In genomic region chr11:13465909-13466371, GRCh38 we compare ENCODE assay signal across 8 cellular contexts. TPM values are rescaled to one million over a fixed set of nuclear protein-coding genes. Genes with fewer than 3 reads are reported as not detected.
DNase-seq lines count a peak whose midpoint lies in the region; ATAC-seq and TF ChIP-seq lines count a peak whose summit lies in the region.

No MANE protein-coding gene starts in this region.

- intact Hi-C loops in CD4-positive, alpha-beta memory T cell (cut with micrococcal nuclease) = loop anchor here (2.0 to 10.0 kb wide), 3 partner anchors 501 to 1621 kb away; partner anchors contain the start of genes RRAS2 and USP47

- no CpG with 5 or more reads among the region's 6 CpGs for WGBS in H9 (ENCODE audit: extremely low coverage, insufficient read length, low lambda C conversion rate)

- H3K4me3 ChIP-seq in CD4-positive, alpha-beta memory T cell (ENCODE audit: low read length in 2 of 2) = no peak overlapping the region
- peak overlapping the region in 1 of 3 donors; percentile 38 for H3K4me3 ChIP-seq in skeletal muscle tissue (ENCODE audit: low read length in 3 of 3)

- no peak overlapping the region for H2AFZ ChIP-seq in H9 (ENCODE audit: low read length)

- no peak overlapping the region for H3K23ac ChIP-seq in H9 (ENCODE audit: insufficient read length, low read depth, low read length)

- H2BK15ac ChIP-seq in H9 (ENCODE audit: low read depth, low read length) = no peak overlapping the region

- peaks cover 24% of the 10 kb centered on the region for H3K4me1 ChIP-seq in CD4-positive, alpha-beta memory T cell (ENCODE audit: insufficient read depth, low read length)
- H3K4me1 ChIP-seq in H9 (ENCODE audit: insufficient read depth, low read length) (no peaks in the 10 kb centered on the region; the same call in 1 of the 2 replicates), skeletal muscle tissue (ENCODE audit: control insufficient read depth in 3 of 3, insufficient read depth in 3 of 3, low read length in 3 of 3) (peaks cover 10 to 14% (median 12%) of the 10 kb centered on the region in 3 donors)

- CTCF ChIA-PET in CD4-positive, alpha-beta memory T cell (lab: Charles Lee; ENCODE audit: partially characterized antibody) = interaction anchor here (0.9 to 4.6 kb wide), 10 partner anchors 8 to 501 kb away, joined by 3 to 38 read pairs (median 4); no protein-coding TSS in a partner anchor

- H2BK12ac ChIP-seq in H9 (ENCODE audit: insufficient read length, low read depth, low read length) = no peak overlapping the region

- no peak overlapping the region for H3K18ac ChIP-seq in H9 (ENCODE audit: insufficient read length, low read depth, low read length)

- H3K4ac ChIP-seq in H9 (ENCODE audit: low read depth, low read length) = no peak overlapping the region

- no peak overlapping the region for H3K4me3 Mint-ChIP-seq in CD4-positive, alpha-beta memory T cell
- H3K4me3 Mint-ChIP-seq in H9 = no peak overlapping the region; a peak in 1 of 5 replicates

- peak; percentile 70 for TF ChIP-seq CTCF in H9 (conservative IDR thresholded peaks at IDR 0.05)

- no peak overlapping the region for H2BK20ac ChIP-seq in H9 (ENCODE audit: low read depth, low read length, poor library complexity, severe bottlenecking)

- no peak overlapping the region for H3K27ac Mint-ChIP-seq in CD4-positive, alpha-beta memory T cell
- H3K27ac Mint-ChIP-seq in H9 = no peak overlapping the region

- no peaks in the 10 kb centered on the region for H3K36me3 ChIP-seq in CD4-positive, alpha-beta memory T cell (ENCODE audit: insufficient read depth, low read length)
- no peaks in the 10 kb centered on the region for H3K36me3 ChIP-seq in skeletal muscle tissue (ENCODE audit: control insufficient read depth in 3 of 3, insufficient read depth in 3 of 3, low read length in 3 of 3)

- no peak overlapping the region for H3K27ac ChIP-seq in CD4-positive, alpha-beta memory T cell (ENCODE audit: low read depth, low read length)
- H3K27ac ChIP-seq in H9 (ENCODE audit: insufficient read length, low read depth, low read length) (no peak overlapping the region), skeletal muscle tissue (ENCODE audit: low read depth, low read length) (no peak overlapping the region)

- no peak overlapping the region for H3K9ac ChIP-seq in H9 (ENCODE audit: extremely low read depth, insufficient read length, low read length)
- peak overlapping the region in 2 of 3 donors; percentile 18 to 58 for H3K9ac ChIP-seq in skeletal muscle tissue (ENCODE audit: low read depth in 1 of 3, low read length in 3 of 3)

- DNase-seq in CD4-positive, alpha-beta memory T cell = peak in 4 of 5 donors; percentile 9 to 30 (median 23)
- DNase-seq in H9 = no peak
- DNase-seq in RKO (ENCODE audit: low spot score) = peak; percentile 80
- peak; percentile 63 for DNase-seq in fibroblast of peridontal ligament (ENCODE audit: extremely low read depth)
- DNase-seq in stimulated activated CD8-positive, alpha-beta memory T cell treated with anti-CD3 and anti-CD28 coated beads, Interleukin-4, amount 100 ng/mL, for 48 hours = no peak
- no peak for DNase-seq in activated CD4-positive, alpha-beta T cell treated with anti-CD3 and anti-CD28 coated beads, Interleukin-2, amount 50 U/mL, for 48 hours

- no peak overlapping the region for H3K14ac ChIP-seq in H9 (ENCODE audit: insufficient read depth, low read length)

- no peak overlapping the region for H3T11ph ChIP-seq in H9 (ENCODE audit: low read length)

- no peaks in the 10 kb centered on the region for H4K20me1 ChIP-seq in H9 (ENCODE audit: control insufficient read depth, insufficient read depth, insufficient read length)

- no peak for ATAC-seq in GM21526 (IDR thresholded peaks at IDR 0.05; ENCODE audit: low FRiP score, unreplicated experiment)

- no peaks in the 10 kb centered on the region for H3K79me1 ChIP-seq in H9 (ENCODE audit: insufficient read depth, low read depth, low read length, poor library complexity, severe bottlenecking)

- no peak overlapping the region for H4K5ac ChIP-seq in H9 (ENCODE audit: insufficient read length, low read depth, low read length)

- H3K79me2 ChIP-seq in H9 (ENCODE audit: insufficient read depth, low read length) = no peaks in the 10 kb centered on the region

- H4K8ac ChIP-seq in H9 (replicated peaks; ENCODE audit: insufficient read length, low read depth, low read length) = no peak overlapping the region

- H3K4me2 ChIP-seq in H9 (ENCODE audit: insufficient read depth, insufficient read length, low read length) = no peak overlapping the region

- peaks cover 7% of the 10 kb centered on the region for H3K23me2 ChIP-seq in H9 (ENCODE audit: insufficient read length, low read depth, low read length, poor library complexity, severe bottlenecking)

- H3K4me1 Mint-ChIP-seq in CD4-positive, alpha-beta memory T cell = peaks cover 19 to 37% (median 27%) of the 10 kb centered on the region in 4 donors
- peaks cover 20 to 23% of the 10 kb centered on the region in 2 experiments for H3K4me1 Mint-ChIP-seq in H9

- peaks cover 0 to 13% of the 10 kb centered on the region in 2 donors for H3K36me3 Mint-ChIP-seq in CD4-positive, alpha-beta memory T cell
- H3K36me3 Mint-ChIP-seq in H9 (ENCODE audit: insufficient read depth in 1 of 3, low read depth in 3 of 3) = no peaks in the 10 kb centered on the region

- no peak overlapping the region for H4K91ac ChIP-seq in H9 (ENCODE audit: insufficient read length, low read depth, low read length)

- no peak overlapping the region for H2BK120ac ChIP-seq in H9 (ENCODE audit: low read depth, low read length, poor library complexity, severe bottlenecking)

- peaks cover 5 to 8% of the 10 kb centered on the region in 2 donors for H3K27me3 Mint-ChIP-seq in CD4-positive, alpha-beta memory T cell
- H3K27me3 Mint-ChIP-seq in H9 (ENCODE audit: low read depth) = no peaks in the 10 kb centered on the region; the same call in 1 of the 2 replicates

- POLR2A ChIA-PET in CD4-positive, alpha-beta memory T cell (lab: Charles Lee; ENCODE audit: partially characterized antibody) = interaction anchor here (0.7 kb wide), 1 partner anchor 190 kb away, joined by 4 read pairs; no protein-coding TSS in a partner anchor

- H2BK5ac ChIP-seq in H9 (ENCODE audit: insufficient read length, low read length) = no peak overlapping the region

- H3K56ac ChIP-seq in H9 (ENCODE audit: insufficient read length, low read depth, low read length) = no peak overlapping the region

- H3K9me3 Mint-ChIP-seq in CD4-positive, alpha-beta memory T cell = peaks cover 0 to 1% (median 0%) of the 10 kb centered on the region in 8 donors
- peaks cover 0 to 2% of the 10 kb centered on the region in 2 experiments; a peak in 1 of 5 replicates for H3K9me3 Mint-ChIP-seq in H9

- H2AK5ac ChIP-seq in H9 (ENCODE audit: insufficient read length, low read length) = no peak overlapping the region

- no peaks in the 10 kb centered on the region for H3K27me3 ChIP-seq in CD4-positive, alpha-beta memory T cell (ENCODE audit: insufficient read depth, low read length)
- H3K27me3 ChIP-seq in H9 (ENCODE audit: insufficient read depth, low read length) (no peaks in the 10 kb centered on the region), skeletal muscle tissue (ENCODE audit: control insufficient read depth in 3 of 3, insufficient read depth in 3 of 3, low read length in 3 of 3) (peaks cover 0 to 4% (median 0%) of the 10 kb centered on the region in 3 donors)

- no peaks in the 10 kb centered on the region for H3K9me3 ChIP-seq in CD4-positive, alpha-beta memory T cell (ENCODE audit: control insufficient read depth in 1 of 2, low read length in 2 of 2)
- H3K9me3 ChIP-seq in H9 (ENCODE audit: control insufficient read depth, low read depth, low read length) = no peaks in the 10 kb centered on the region
- H3K9me3 ChIP-seq in skeletal muscle tissue (ENCODE audit: control insufficient read depth in 3 of 3, low read length in 3 of 3) = no peaks in the 10 kb centered on the region

RNA-seq across cellular contexts. Expression of gene BTBD10, which starts 2.9 kb away (rescaled TPM):
- 10 to 100 TPM; 22.4 to 22.6 TPM for total RNA-seq in CD4-positive, alpha-beta memory T cell
- polyA plus RNA-seq in CD4-positive, alpha-beta memory T cell = 10 to 100 TPM; 11.5 to 13.7 TPM
- 22.4 and 23.3 TPM in 2 replicates for total RNA-seq in H9 (2021)
- total RNA-seq in skeletal muscle tissue = 91.3 TPM

RNA-seq across cellular contexts. Expression of gene PTH, which starts 29.9 kb away (rescaled TPM):
- not detected for total RNA-seq in CD4-positive, alpha-beta memory T cell
- not detected for polyA plus RNA-seq in CD4-positive, alpha-beta memory T cell
- total RNA-seq in H9 (2021) (not detected in 2 replicates), skeletal muscle tissue (not detected)

Comparison
In these comparisons a context has a peak if more than half of its experiments do, and no peak if none do; other contexts are left out.
1. DNase-seq: peak in CD4-positive, alpha-beta memory T cell (4 of 5), RKO (single experiment) and fibroblast of peridontal ligament (single experiment); none in H9 (single experiment), stimulated activated CD8-positive, alpha-beta memory T cell treated with anti-CD3 and anti-CD28 coated beads, Interleukin-4, amount 100 ng/mL, for 48 hours (single experiment) and activated CD4-positive, alpha-beta T cell treated with anti-CD3 and anti-CD28 coated beads, Interleukin-2, amount 50 U/mL, for 48 hours (0 of 2).